Comparison of ENCODE assay signal across 11 cellular contexts in genomic region chr10:62813981-62814380, GRCh38. TPM values are rescaled to one million over a fixed set of nuclear protein-coding genes. Genes with fewer than 3 reads are reported as not detected.
DNase-seq lines count a peak whose midpoint lies in the region; ATAC-seq and TF ChIP-seq lines count a peak whose summit lies in the region.
"Had no signal": no experiment of that assay in that cellular context is flagged by ENCODE, and none has a peak within 500 bp of the region (broad histone marks: within the 10 kb centered on the region; RNA-seq: fewer than 3 reads in every experiment).

No MANE protein-coding gene starts in this region.

- peak overlapping the region; percentile 95 for H3K4me3 Mint-ChIP-seq in T-helper 1 cell treated with Interleukin-12 subunit alpha and Interleukin-12 subunit beta and Interleukin-4 antibody, amounts not matched to agents 30 μg/mL and 1 μg/mL, for 36 hours
- H3K4me3 Mint-ChIP-seq in activated B cell treated with CpG ODN at 0.5 μM for 24 hours (peak overlapping the region; percentile 92), endothelial cell (ENCODE audit: unreplicated experiment) (peak overlapping the region; percentile 63)

- peaks cover 59% of the 10 kb centered on the region for H3K4me1 Mint-ChIP-seq in T-helper 1 cell treated with Interleukin-12 subunit alpha and Interleukin-12 subunit beta and Interleukin-4 antibody, amounts not matched to agents 30 μg/mL and 1 μg/mL, for 36 hours (ENCODE audit: low read depth)
- peaks cover 64% of the 10 kb centered on the region for H3K4me1 Mint-ChIP-seq in activated B cell treated with CpG ODN at 0.5 μM for 24 hours
- H3K4me1 Mint-ChIP-seq in endothelial cell (ENCODE audit: unreplicated experiment): peaks cover 20% of the 10 kb centered on the region

- DNase-seq in T-helper 1 cell (no peak), activated B cell treated with CpG ODN at 0.5 μM for 24 hours (no peak), endothelial cell (ENCODE audit: low spot score) (no peak), spleen (peak; percentile 75), NCI-H2107 (lab: John Stamatoyannopoulos, UW) (no peak), thyroid gland (no peak), MM.1S (no peak)
- DNase-seq: NCI-H2081 treated with DMSO at 0.1 percent for 48 hours had no signal

- CTCF ChIA-PET in activated B cell treated with CpG ODN at 0.5 μM for 24 hours (lab: Charles Lee): interaction anchor here (0.7 to 10.6 kb wide), 2 partner anchors 78 to 202 kb away, joined by 3 to 171 read pairs; no protein-coding TSS in a partner anchor

- peaks cover 33% of the 10 kb centered on the region for H3K36me3 Mint-ChIP-seq in T-helper 1 cell treated with Interleukin-12 subunit alpha and Interleukin-12 subunit beta and Interleukin-4 antibody, amounts not matched to agents 30 μg/mL and 1 μg/mL, for 36 hours (ENCODE audit: low read depth)
- H3K36me3 Mint-ChIP-seq in activated B cell treated with CpG ODN at 0.5 μM for 24 hours (ENCODE audit: low read depth) (peaks cover 22% of the 10 kb centered on the region), endothelial cell (ENCODE audit: low read depth, unreplicated experiment) (peaks cover 7% of the 10 kb centered on the region)

- POLR2A ChIA-PET in activated B cell treated with CpG ODN at 0.5 μM for 24 hours (lab: Charles Lee): interaction anchor here (0.7 to 6.4 kb wide), 3 partner anchors 8 to 225 kb away, joined by 3 to 68 read pairs (median 5); partner anchors contain the start of gene ADO

- no peaks in the 10 kb centered on the region for H3K9me3 ChIP-seq in spleen
- no peaks in the 10 kb centered on the region for H3K9me3 ChIP-seq in thyroid gland
- H3K9me3 ChIP-seq in MM.1S (replicated peaks; ENCODE audit: insufficient read depth, low read length): no peaks in the 10 kb centered on the region

- peaks cover 12% of the 10 kb centered on the region for H3F3A ChIP-seq in MM.1S (ENCODE audit: insufficient read depth, low read length)

- H2AFZ ChIP-seq in MM.1S (ENCODE audit: low read length): no peak overlapping the region

- H3K36me3 ChIP-seq in spleen (peaks cover 0 to 5% (median 0%) of the 10 kb centered on the region in 6 donors), thyroid gland (no peaks in the 10 kb centered on the region), MM.1S (replicated peaks; ENCODE audit: insufficient read depth, low read length) (no peaks in the 10 kb centered on the region)

- H3K27me3 Mint-ChIP-seq in T-helper 1 cell treated with Interleukin-12 subunit alpha and Interleukin-12 subunit beta and Interleukin-4 antibody, amounts not matched to agents 30 μg/mL and 1 μg/mL, for 36 hours (ENCODE audit: low read depth): peaks cover 51% of the 10 kb centered on the region
- H3K27me3 Mint-ChIP-seq in activated B cell treated with CpG ODN at 0.5 μM for 24 hours (peaks cover 3% of the 10 kb centered on the region), endothelial cell (ENCODE audit: unreplicated experiment) (peaks cover 42% of the 10 kb centered on the region)

- H3K27ac ChIP-seq in spleen: no peak overlapping the region
- no peak overlapping the region for H3K27ac ChIP-seq in thyroid gland
- H3K27ac ChIP-seq in MM.1S (ENCODE audit: low read length): no peak overlapping the region
- H3K27ac ChIP-seq: 22Rv1 had no signal

- TF ChIP-seq POLR2A in spleen (IDR thresholded peaks at IDR 0.05) (no peak), thyroid gland (IDR thresholded peaks at IDR 0.05) (no peak)

- no peaks in the 10 kb centered on the region for H3K9me3 Mint-ChIP-seq in T-helper 1 cell treated with Interleukin-12 subunit alpha and Interleukin-12 subunit beta and Interleukin-4 antibody, amounts not matched to agents 30 μg/mL and 1 μg/mL, for 36 hours
- no peaks in the 10 kb centered on the region for H3K9me3 Mint-ChIP-seq in activated B cell treated with CpG ODN at 0.5 μM for 24 hours
- H3K9me3 Mint-ChIP-seq in endothelial cell (ENCODE audit: unreplicated experiment): no peaks in the 10 kb centered on the region

- H4K20me1 ChIP-seq in MM.1S (ENCODE audit: insufficient read depth, low read length): no peaks in the 10 kb centered on the region

- H3K27ac Mint-ChIP-seq in T-helper 1 cell treated with Interleukin-12 subunit alpha and Interleukin-12 subunit beta and Interleukin-4 antibody, amounts not matched to agents 30 μg/mL and 1 μg/mL, for 36 hours: no peak overlapping the region
- peak overlapping the region; percentile 5 for H3K27ac Mint-ChIP-seq in activated B cell treated with CpG ODN at 0.5 μM for 24 hours
- H3K27ac Mint-ChIP-seq in endothelial cell (ENCODE audit: unreplicated experiment): no peak overlapping the region

- 90 to 93% (median 92%) methylated on average over 5 of the region's 5 CpGs for WGBS in spleen, 5 donors
- WGBS in thyroid gland, 2 donors: 94 to 95% methylated on average over 5 of the region's 5 CpGs

- intact Hi-C loops in activated B cell treated with CpG ODN at 0.5 μM for 24 hours (cut with micrococcal nuclease): loop anchor here (10.0 kb wide), 3 partner anchors 549 to 769 kb away; partner anchors contain the start of genes REEP3 and RTKN2
- intact Hi-C loops in spleen (cut with DNase I; ENCODE audit: low total_unique reads): loop anchor here (10.0 kb wide), 1 partner anchor 199 kb away; no protein-coding TSS in a partner anchor
- intact Hi-C loops in thyroid gland (cut with DNase I): loop anchor here (10.0 kb wide), 2 partner anchors 199 to 271 kb away; no protein-coding TSS in a partner anchor

- peaks cover 0 to 44% (median 24%) of the 10 kb centered on the region in 7 donors for H3K27me3 ChIP-seq in spleen (replicated peaks in 1 of 7)
- no peaks in the 10 kb centered on the region for H3K27me3 ChIP-seq in thyroid gland
- H3K27me3 ChIP-seq in MM.1S (replicated peaks; ENCODE audit: insufficient read depth, low read length): peaks cover 20% of the 10 kb centered on the region

- TF ChIP-seq CTCF in activated B cell treated with CpG ODN at 0.5 μM for 24 hours (IDR thresholded peaks at IDR 0.05) (no peak), endothelial cell (IDR thresholded peaks at IDR 0.05; ENCODE audit: unreplicated experiment) (no peak), spleen (IDR thresholded peaks at IDR 0.05 in 8 of 11, conservative IDR thresholded peaks at IDR 0.05 in 3 of 11) (no peak), thyroid gland (IDR thresholded peaks at IDR 0.05) (no peak), MM.1S (IDR thresholded peaks at IDR 0.05; ENCODE audit: low read length) (no peak)

- H3K4me3 ChIP-seq in spleen (peak overlapping the region in 2 of 8 donors; percentile 85 to 98), thyroid gland (replicated peaks in 1 of 3) (no peak overlapping the region), MM.1S (ENCODE audit: low read length) (no peak overlapping the region)
- H3K4me3 ChIP-seq: K562 had no signal

- no peak overlapping the region for H3K4me2 ChIP-seq in MM.1S (ENCODE audit: low read depth, low read length)

- H3K9me2 ChIP-seq in MM.1S (replicated peaks; ENCODE audit: insufficient read depth, low read length): no peaks in the 10 kb centered on the region

- H3K79me2 ChIP-seq in MM.1S (ENCODE audit: low read length): peaks cover 3% of the 10 kb centered on the region; the same call in 1 of the 2 replicates

- H3K4me1 ChIP-seq in spleen: peaks cover 20 to 81% (median 46%) of the 10 kb centered on the region in 6 donors
- H3K4me1 ChIP-seq in thyroid gland: peaks cover 23 to 29% of the 10 kb centered on the region in 2 donors
- peaks cover 8% of the 10 kb centered on the region; the same call in 1 of the 2 replicates for H3K4me1 ChIP-seq in MM.1S (ENCODE audit: low read length)

- ATAC-seq in activated B cell treated with CpG ODN at 0.5 μM for 24 hours (ENCODE audit: low read depth): no peak
- ATAC-seq: K562 had no signal

- no peak overlapping the region for H3K9ac ChIP-seq in MM.1S (ENCODE audit: low read length)

RNA-seq across cellular contexts. Expression of gene EGR2, which starts 2.2 kb away (rescaled TPM):
- total RNA-seq in activated B cell treated with CpG ODN at 0.5 μM for 24 hours (6.1 and 9.4 TPM in 2 replicates), endothelial cell (ENCODE audit: unreplicated experiment) (1.2 TPM), spleen (10 to 100 TPM in 2 of 7 donors, 1 to 10 TPM in 4, under 1 TPM in 1; 0.94 to 16.8 (median 3.3) TPM), thyroid gland (10 to 100 TPM in 1 of 4 donors, 1 to 10 TPM in 2, under 1 TPM in 1; 0.78 to 14.6 (median 2.9) TPM)
- polyA plus RNA-seq in spleen: 1 to 10 TPM; 1.5 to 6.3 (median 3.1) TPM

RNA-seq across cellular contexts. Expression of gene ADO, which starts 9.5 kb away (rescaled TPM):
- 21.6 and 21.7 TPM in 2 replicates for total RNA-seq in activated B cell treated with CpG ODN at 0.5 μM for 24 hours
- 25.7 TPM for total RNA-seq in endothelial cell (ENCODE audit: unreplicated experiment)
- total RNA-seq in spleen: 10 to 100 TPM; 16.3 to 21.2 (median 19.7) TPM
- 10 to 100 TPM in 2 of 3 donors, 1 to 10 TPM in 1; 9.0 to 12.9 (median 10.3) TPM for polyA plus RNA-seq in spleen
- total RNA-seq in thyroid gland: 10 to 100 TPM; 21.8 to 29.7 (median 24.6) TPM
